ENCODE assay signal across 8 cellular contexts in the genomic region with DNA sequence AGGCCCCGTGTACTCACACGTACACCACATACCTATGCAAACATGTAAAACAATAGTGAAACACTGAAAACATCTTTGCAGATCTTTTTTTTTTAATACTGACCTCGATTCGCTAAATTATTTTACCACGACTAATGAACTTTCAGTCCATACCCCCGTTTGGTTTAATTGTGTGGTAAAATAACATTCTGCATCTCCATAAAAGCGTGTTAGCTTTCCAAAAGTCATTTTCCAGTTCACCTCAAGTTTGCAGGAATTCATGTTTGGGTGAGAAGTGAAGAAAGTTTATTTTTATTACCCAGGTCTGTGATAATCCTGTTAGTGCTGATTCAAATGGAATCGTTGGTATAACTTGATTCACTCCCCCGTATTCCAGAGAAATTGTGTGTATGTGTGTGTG. TPM values are rescaled to one million over a fixed set of nuclear protein-coding genes. Genes with fewer than 3 reads are reported as not detected.
DNase-seq lines count a peak whose midpoint lies in the region; ATAC-seq and TF ChIP-seq lines count a peak whose summit lies in the region.

No MANE protein-coding gene starts in this region.

- H3K9me3 ChIP-seq in breast epithelium = no peaks in the 10 kb centered on the region
- no peaks in the 10 kb centered on the region for H3K9me3 ChIP-seq in upper lobe of right lung

- H3K36me3 ChIP-seq in breast epithelium = no peaks in the 10 kb centered on the region
- H3K36me3 ChIP-seq in upper lobe of right lung = no peaks in the 10 kb centered on the region

- H3K4me1 ChIP-seq in breast epithelium (peaks cover 0 to 10% of the 10 kb centered on the region in 2 donors), upper lobe of right lung (peaks cover 20% of the 10 kb centered on the region)

- TF ChIP-seq CTCF in breast epithelium (IDR thresholded peaks at IDR 0.05) (no peak), upper lobe of right lung (IDR thresholded peaks at IDR 0.05) (no peak)

- H3K4me3 Mint-ChIP-seq in activated naive CD4-positive, alpha-beta T cell treated with anti-CD3 and anti-CD28 coated beads, Interleukin-2, amount 50 U/mL, for 24 hours = peak overlapping the region; percentile 93

- H3K27ac ChIP-seq in breast epithelium (peak overlapping the region; percentile 85 to 88), upper lobe of right lung (peak overlapping the region; percentile 86)

- intact Hi-C loops in breast epithelium (cut with DNase I; ENCODE audit: low total_unique reads) = no loop called here
- intact Hi-C loops in upper lobe of right lung (cut with DNase I) = no loop called here

- H3K27me3 Mint-ChIP-seq in activated naive CD4-positive, alpha-beta T cell treated with anti-CD3 and anti-CD28 coated beads, Interleukin-2, amount 50 U/mL, for 24 hours = no peaks in the 10 kb centered on the region

- H3K27ac Mint-ChIP-seq in activated naive CD4-positive, alpha-beta T cell treated with anti-CD3 and anti-CD28 coated beads, Interleukin-2, amount 50 U/mL, for 24 hours = peak overlapping the region; percentile 98

- H3K27me3 ChIP-seq in breast epithelium (no peaks in the 10 kb centered on the region), upper lobe of right lung (no peaks in the 10 kb centered on the region)

- H3K9me3 Mint-ChIP-seq in activated naive CD4-positive, alpha-beta T cell treated with anti-CD3 and anti-CD28 coated beads, Interleukin-2, amount 50 U/mL, for 24 hours = no peaks in the 10 kb centered on the region

- H3K4me1 Mint-ChIP-seq in activated naive CD4-positive, alpha-beta T cell treated with anti-CD3 and anti-CD28 coated beads, Interleukin-2, amount 50 U/mL, for 24 hours = peaks cover 47% of the 10 kb centered on the region

- H3K36me3 Mint-ChIP-seq in activated naive CD4-positive, alpha-beta T cell treated with anti-CD3 and anti-CD28 coated beads, Interleukin-2, amount 50 U/mL, for 24 hours = peaks cover 8% of the 10 kb centered on the region

- ATAC-seq in upper lobe of right lung (no peak), HG02938 (IDR thresholded peaks at IDR 0.05; ENCODE audit: unreplicated experiment) (no peak), GM18519 (IDR thresholded peaks at IDR 0.05; ENCODE audit: low FRiP score, unreplicated experiment) (no peak)

- no peak for DNase-seq in activated naive CD4-positive, alpha-beta T cell treated with Interleukin-2 at 50 U/mL for 16 hours
- DNase-seq in breast epithelium (ENCODE audit: low spot score in 2 of 2) (no peak), lung microvascular endothelial cell (ENCODE audit: low read depth in 2 of 2) (peak; percentile 7 to 12), upper lobe of right lung (no peak), amniotic stem cell (lab: John Stamatoyannopoulos, UW) (no peak)

- peak overlapping the region; percentile 81 to 87 (median 85) for H3K4me3 ChIP-seq in breast epithelium
- peak overlapping the region; percentile 83 for H3K4me3 ChIP-seq in upper lobe of right lung

- no peak for TF ChIP-seq POLR2A in breast epithelium (IDR thresholded peaks at IDR 0.05)

RNA-seq across cellular contexts. Expression of gene ARSK, which starts 0.7 kb away (rescaled TPM):
- total RNA-seq in breast epithelium (10 to 100 TPM in 2 of 3 donors, 1 to 10 TPM in 1; 9.5 to 11.4 (median 10.1) TPM), lung microvascular endothelial cell (1.6 and 2.4 TPM in 2 replicates), upper lobe of right lung (5.7 TPM)

RNA-seq across cellular contexts. Expression of gene SKIC3, which starts 0.8 kb away (rescaled TPM):
- total RNA-seq in breast epithelium (100 to 1,000 TPM in 2 of 3 donors, 10 to 100 TPM in 1; 78.6 to 119 (median 104) TPM), lung microvascular endothelial cell (69.7 and 91.5 TPM in 2 replicates), upper lobe of right lung (68.7 TPM)

Comparison
In these comparisons a context has a peak if more than half of its experiments do, and no peak if none do; other contexts are left out.
1. DNase-seq: peak in lung microvascular endothelial cell (2 of 2); none in activated naive CD4-positive, alpha-beta T cell treated with Interleukin-2 at 50 U/mL for 16 hours (single experiment), breast epithelium (0 of 2), upper lobe of right lung (single experiment) and amniotic stem cell (single experiment).